Comparison of ENCODE assay signal across 1 cellular context in genomic region chr10:30433779-30434272, GRCh38.
TF ChIP-seq lines count a peak whose summit lies in the region.

Gene MAP3K8, plus strand, starts transcription at chr10:30434184. Its CDS starts 4,755 bp downstream, at chr10:30438939.

TF ChIP-seq in IMR-90, 13 proteins besides CTCF, POLR2A, EP300 and RAD21 (continued from another document):
- TF ChIP-seq CHD1 (IDR thresholded peaks at IDR 0.05; ENCODE audit: low read depth, low read length) (no peak), SMC3 (IDR thresholded peaks at IDR 0.05; ENCODE audit: low read depth, low read length) (no peak), CEBPB (IDR thresholded peaks at IDR 0.05; ENCODE audit: low read depth, low read length) (no peak), USF2 (IDR thresholded peaks at IDR 0.05; ENCODE audit: low read depth, low read length) (no peak), MAZ (IDR thresholded peaks at IDR 0.05; ENCODE audit: borderline replicate concordance, low read depth, low read length) (peak; percentile 72; the same call in 1 of the 2 replicates)
TF ChIP-seq in IMR-90: peak in this region for 2.
